In genomic region chr2:61914794-61915193, GRCh38 we compare ENCODE assay signal across 1 cellular context.
TF ChIP-seq lines count a peak whose summit lies in the region.

No MANE protein-coding gene starts in this region.

TF ChIP-seq in HepG2, 621 proteins besides CTCF, POLR2A, EP300 and RAD21:
- 0 out of 2 replicates have a peak, but pooled peaks have one; percentile 35 for TF ChIP-seq ZMYM3 (CRISPR knock-in tag; IDR thresholded peaks at IDR 0.05)
- peak; percentile 18; the same call in 1 of the 2 replicates for TF ChIP-seq HNF4A (CRISPR knock-in tag; IDR thresholded peaks at IDR 0.05)
- peak; percentile 80 for TF ChIP-seq ZNF460 (CRISPR knock-in tag; IDR thresholded peaks at IDR 0.05; ENCODE audit: borderline replicate concordance)
- peak; percentile 67; the same call in 1 of the 2 replicates for TF ChIP-seq ZNF362 (CRISPR knock-in tag; IDR thresholded peaks at IDR 0.05; ENCODE audit: borderline replicate concordance)
- peak; percentile 59 for TF ChIP-seq TEAD3 (CRISPR knock-in tag; optimal IDR thresholded peaks at IDR 0.05; ENCODE audit: borderline replicate concordance)
